11 cellular contexts compared by ENCODE assay signal in the genomic region with DNA sequence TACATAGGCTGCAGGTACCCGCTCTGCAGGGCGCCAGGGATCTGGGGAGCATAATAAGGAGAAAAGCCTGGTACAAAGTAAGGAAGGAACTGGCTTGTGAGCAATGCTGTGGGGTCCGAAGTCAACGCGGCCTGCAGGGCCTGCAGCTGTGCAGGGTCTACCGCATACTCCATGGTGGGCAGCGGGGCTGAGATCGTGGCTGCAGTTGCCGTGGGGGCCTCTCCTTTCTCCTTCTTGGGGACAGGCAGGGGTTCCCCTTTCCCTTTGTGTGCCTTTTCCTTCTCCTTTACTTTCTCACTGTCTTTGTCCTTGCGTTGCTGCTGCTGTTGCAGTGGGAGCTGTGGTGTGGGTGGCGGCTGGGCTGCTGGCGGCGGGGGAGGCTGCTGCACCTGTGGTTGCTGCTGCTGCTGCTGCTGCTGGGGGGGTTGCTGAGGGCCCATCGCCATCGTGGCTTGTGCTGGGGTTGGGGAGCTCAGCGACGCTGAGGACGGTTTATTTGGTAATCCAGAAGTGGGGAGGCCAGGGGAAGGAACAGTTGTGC.
DNase-seq lines count a peak whose midpoint lies in the region; ATAC-seq, FAIRE-seq and TF ChIP-seq lines count a peak whose summit lies in the region.
"Had no signal": no experiment of that assay in that cellular context is flagged by ENCODE, and none has a peak within 500 bp of the region (broad histone marks: within the 10 kb centered on the region; RNA-seq: fewer than 3 reads in every experiment).

No MANE protein-coding gene starts in this region.

- CTCF ChIA-PET in activated B cell treated with CpG ODN at 0.5 μM for 24 hours (lab: Charles Lee), result no interaction called here

- DNase-seq in T-helper 1 cell (no peak), activated B cell treated with CpG ODN at 0.5 μM for 24 hours (no peak), right atrium auricular region (ENCODE audit: low spot score) (no peak), DMS53 treated with DMSO at 0.1 percent for 48 hours (lab: John Stamatoyannopoulos, UW; ENCODE audit: unreplicated experiment) (no peak), iPS-NIHi11 (ENCODE audit: low spot score) (no peak), small intestine (no peak)
- DNase-seq in stimulated activated effector memory CD8-positive, alpha-beta T cell treated with anti-CD3 and anti-CD28 coated beads, Interleukin-12 subunit alpha, Interleukin-12 subunit beta, amount 100 ng/mL, for 72 hours (ENCODE audit: low spot score in 2 of 2), result no peak
- DNase-seq: NCI-H1930, T1000 had no signal

- H3K27ac Mint-ChIP-seq in T-helper 1 cell treated with Interleukin-12 subunit alpha and Interleukin-12 subunit beta and Interleukin-4 antibody, amounts not matched to agents 30 μg/mL and 1 μg/mL, for 36 hours, result peak overlapping the region; percentile 21
- no peak overlapping the region for H3K27ac Mint-ChIP-seq in activated B cell treated with CpG ODN at 0.5 μM for 24 hours
- peak overlapping the region; percentile 77 for H3K27ac Mint-ChIP-seq in stimulated activated effector memory CD8-positive, alpha-beta T cell treated with anti-CD3 and anti-CD28 coated beads, Interleukin-12 subunit alpha, Interleukin-12 subunit beta, amount 100 ng/mL, for 72 hours

- H3K4me1 ChIP-seq in right atrium auricular region, result peaks cover 0 to 3% of the 10 kb centered on the region in 2 donors
- H3K4me1 ChIP-seq in small intestine (ENCODE audit: control insufficient read depth in 2 of 2, insufficient read depth in 1 of 2, low read depth in 1 of 2, low read length in 1 of 2), result peaks cover 0 to 3% of the 10 kb centered on the region in 2 donors

- peak overlapping the region; percentile 67 for H3K4me3 Mint-ChIP-seq in T-helper 1 cell treated with Interleukin-12 subunit alpha and Interleukin-12 subunit beta and Interleukin-4 antibody, amounts not matched to agents 30 μg/mL and 1 μg/mL, for 36 hours
- peak overlapping the region; percentile 85 for H3K4me3 Mint-ChIP-seq in activated B cell treated with CpG ODN at 0.5 μM for 24 hours
- H3K4me3 Mint-ChIP-seq in stimulated activated effector memory CD8-positive, alpha-beta T cell treated with anti-CD3 and anti-CD28 coated beads, Interleukin-12 subunit alpha, Interleukin-12 subunit beta, amount 100 ng/mL, for 72 hours, result peak overlapping the region; percentile 73

- intact Hi-C loops in activated B cell treated with CpG ODN at 0.5 μM for 24 hours (cut with micrococcal nuclease), result loop anchor here (5.0 to 10.0 kb wide), 3 partner anchors 196 to 269 kb away; no protein-coding TSS in a partner anchor

- H3K27me3 Mint-ChIP-seq in T-helper 1 cell treated with Interleukin-12 subunit alpha and Interleukin-12 subunit beta and Interleukin-4 antibody, amounts not matched to agents 30 μg/mL and 1 μg/mL, for 36 hours (ENCODE audit: low read depth), result peaks cover 48% of the 10 kb centered on the region
- peaks cover 5% of the 10 kb centered on the region for H3K27me3 Mint-ChIP-seq in activated B cell treated with CpG ODN at 0.5 μM for 24 hours

- H3K9me3 Mint-ChIP-seq in T-helper 1 cell treated with Interleukin-12 subunit alpha and Interleukin-12 subunit beta and Interleukin-4 antibody, amounts not matched to agents 30 μg/mL and 1 μg/mL, for 36 hours, result no peaks in the 10 kb centered on the region
- H3K9me3 Mint-ChIP-seq in activated B cell treated with CpG ODN at 0.5 μM for 24 hours, result no peaks in the 10 kb centered on the region
- H3K9me3 Mint-ChIP-seq in stimulated activated effector memory CD8-positive, alpha-beta T cell treated with anti-CD3 and anti-CD28 coated beads, Interleukin-12 subunit alpha, Interleukin-12 subunit beta, amount 100 ng/mL, for 72 hours, result no peaks in the 10 kb centered on the region

- H3K36me3 Mint-ChIP-seq in T-helper 1 cell treated with Interleukin-12 subunit alpha and Interleukin-12 subunit beta and Interleukin-4 antibody, amounts not matched to agents 30 μg/mL and 1 μg/mL, for 36 hours (ENCODE audit: low read depth), result peaks cover 3% of the 10 kb centered on the region
- no peaks in the 10 kb centered on the region for H3K36me3 Mint-ChIP-seq in activated B cell treated with CpG ODN at 0.5 μM for 24 hours (ENCODE audit: low read depth)
- H3K36me3 Mint-ChIP-seq in stimulated activated effector memory CD8-positive, alpha-beta T cell treated with anti-CD3 and anti-CD28 coated beads, Interleukin-12 subunit alpha, Interleukin-12 subunit beta, amount 100 ng/mL, for 72 hours, result no peaks in the 10 kb centered on the region

- H3K36me3 ChIP-seq in right atrium auricular region (peaks cover 22% of the 10 kb centered on the region), small intestine (ENCODE audit: control insufficient read depth in 2 of 2, insufficient read depth in 2 of 2, low read length in 2 of 2) (no peaks in the 10 kb centered on the region)

- no peaks in the 10 kb centered on the region for H3K27me3 ChIP-seq in right atrium auricular region
- H3K27me3 ChIP-seq in small intestine (ENCODE audit: control insufficient read depth in 2 of 2, insufficient read depth in 2 of 2, low read length in 2 of 2), result no peaks in the 10 kb centered on the region

- POLR2A ChIA-PET in activated B cell treated with CpG ODN at 0.5 μM for 24 hours (lab: Charles Lee), result no interaction called here

- peaks cover 22% of the 10 kb centered on the region for H3K4me1 Mint-ChIP-seq in T-helper 1 cell treated with Interleukin-12 subunit alpha and Interleukin-12 subunit beta and Interleukin-4 antibody, amounts not matched to agents 30 μg/mL and 1 μg/mL, for 36 hours (ENCODE audit: low read depth)
- peaks cover 15% of the 10 kb centered on the region for H3K4me1 Mint-ChIP-seq in activated B cell treated with CpG ODN at 0.5 μM for 24 hours
- peaks cover 26% of the 10 kb centered on the region for H3K4me1 Mint-ChIP-seq in stimulated activated effector memory CD8-positive, alpha-beta T cell treated with anti-CD3 and anti-CD28 coated beads, Interleukin-12 subunit alpha, Interleukin-12 subunit beta, amount 100 ng/mL, for 72 hours

- no peak for FAIRE-seq in small intestine (lab: Jason Lieb, UNC)
- FAIRE-seq: A204.1 had no signal

- WGBS in small intestine, 3 donors, result 86 to 92% (median 86%) methylated on average over 16 to 18 of the region's 18 CpGs

- TF ChIP-seq CTCF in activated B cell treated with CpG ODN at 0.5 μM for 24 hours (IDR thresholded peaks at IDR 0.05), result no peak
- TF ChIP-seq CTCF in right atrium auricular region (IDR thresholded peaks at IDR 0.05), result no peak

- no peaks in the 10 kb centered on the region for H3K9me3 ChIP-seq in right atrium auricular region
- no peaks in the 10 kb centered on the region for H3K9me3 ChIP-seq in small intestine (ENCODE audit: control insufficient read depth, low read depth)

- peak overlapping the region in 1 of 2 donors; percentile 47 for H3K4me3 ChIP-seq in right atrium auricular region
- H3K4me3 ChIP-seq in small intestine (ENCODE audit: low read depth in 1 of 2, low read length in 2 of 2), result peak overlapping the region in 1 of 2 donors; percentile 8

- peak overlapping the region; percentile 17 to 76 for H3K27ac ChIP-seq in right atrium auricular region
- no peak overlapping the region for H3K27ac ChIP-seq in small intestine (ENCODE audit: low read depth in 1 of 2, low read length in 1 of 2)

- ATAC-seq in activated B cell treated with CpG ODN at 0.5 μM for 24 hours (ENCODE audit: low read depth), result no peak
- no peak for ATAC-seq in stimulated activated effector memory CD8-positive, alpha-beta T cell treated with anti-CD3 and anti-CD28 coated beads, Interleukin-12 subunit alpha, Interleukin-12 subunit beta, amount 100 ng/mL, for 72 hours

Comparison
In these comparisons a context has a peak if more than half of its experiments do, and no peak if none do; other contexts are left out.
1. H3K27ac ChIP-seq: peak in right atrium auricular region (2 of 2); none in small intestine (0 of 2).
2. Peak in every context shown above with its lines, with median percentiles within 50 percentile points of each other: H3K4me3 Mint-ChIP-seq.